Comparison of ENCODE assay signal across 23 cellular contexts in the genomic region with DNA sequence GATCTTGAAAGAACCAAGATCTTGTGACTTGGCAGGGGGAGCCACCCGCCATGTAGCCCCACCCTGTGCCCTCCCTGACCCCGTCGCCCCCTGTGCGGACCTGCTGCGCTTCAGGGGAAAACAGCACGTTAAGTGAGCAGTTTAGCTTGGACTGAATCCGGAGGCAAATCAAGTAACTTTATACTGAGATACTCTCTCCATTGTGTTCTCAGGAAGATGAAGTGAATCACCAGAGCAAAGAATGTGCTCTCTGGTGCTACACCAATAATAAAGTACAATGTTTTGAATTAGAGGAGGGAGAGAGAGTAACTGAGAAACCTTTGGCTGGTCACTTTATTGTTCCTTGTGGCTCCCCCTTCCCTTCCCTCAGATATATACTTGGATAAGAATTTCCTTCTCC.
DNase-seq lines count a peak whose midpoint lies in the region; ATAC-seq and TF ChIP-seq lines count a peak whose summit lies in the region.
"Had no signal": no experiment of that assay in that cellular context is flagged by ENCODE, and none has a peak within 500 bp of the region (broad histone marks: within the 10 kb centered on the region; RNA-seq: fewer than 3 reads in every experiment).

No MANE protein-coding gene starts in this region.

- no peaks in the 10 kb centered on the region for H3K9me2 ChIP-seq in PC-3 (replicated peaks; ENCODE audit: low read length)

- no peak overlapping the region for H3K4me2 ChIP-seq in PC-3 (ENCODE audit: low read length)
- no peak overlapping the region for H3K4me2 ChIP-seq in neuronal stem cell (ENCODE audit: insufficient read depth, low read length, poor library complexity, severe bottlenecking)
- H3K4me2 ChIP-seq: PC-9 had no signal

- TF ChIP-seq CTCF in PC-3 (conservative IDR thresholded peaks at IDR 0.05; ENCODE audit: low read depth, low read length), result no peak
- TF ChIP-seq CTCF in fibroblast of mammary gland (conservative IDR thresholded peaks at IDR 0.05; ENCODE audit: control insufficient read depth, insufficient read depth, low read depth, low read length), result no peak

- CTCF ChIA-PET in PC-3 (lab: Charles Lee), result no interaction called here

- H2BK5ac ChIP-seq in neuronal stem cell (ENCODE audit: low read length), result no peak overlapping the region

- H3K4me1 ChIP-seq in PC-3 (ENCODE audit: insufficient read depth, low read length) (no peaks in the 10 kb centered on the region), neuronal stem cell (ENCODE audit: control insufficient read depth in 2 of 2, insufficient read depth in 1 of 2, low read depth in 1 of 2, low read length in 2 of 2) (peaks cover 0 to 2% of the 10 kb centered on the region in 2 donors)
- H3K4me1 ChIP-seq: sigmoid colon, stomach, upper lobe of right lung had no signal

- H4K91ac ChIP-seq in neuronal stem cell (ENCODE audit: low read depth, low read length, poor library complexity), result no peak overlapping the region

- no peak overlapping the region for H4K8ac ChIP-seq in neuronal stem cell (ENCODE audit: low read depth, low read length)

- H3K9ac ChIP-seq in PC-3 (ENCODE audit: low read length), result no peak overlapping the region
- H3K9ac ChIP-seq in neuronal stem cell (ENCODE audit: low read depth, low read length, poor library complexity), result no peak overlapping the region

- no peak overlapping the region for H3K4me3 ChIP-seq in PC-3 (ENCODE audit: low read length)
- H3K4me3 ChIP-seq in fibroblast of mammary gland (ENCODE audit: control insufficient read depth, low read depth, low read length), result no peak overlapping the region
- H3K4me3 ChIP-seq in neuronal stem cell (ENCODE audit: low read length in 2 of 2), result no peak overlapping the region
- H3K4me3 ChIP-seq: mucosa of descending colon, PC-9, sigmoid colon, stomach, upper lobe of right lung had no signal

- H3F3A ChIP-seq in PC-3 (ENCODE audit: low read length, unreplicated experiment), result no peaks in the 10 kb centered on the region

- no peaks in the 10 kb centered on the region for H3K36me3 ChIP-seq in PC-3 (ENCODE audit: low read depth, low read length)
- no peaks in the 10 kb centered on the region for H3K36me3 ChIP-seq in neuronal stem cell (replicated peaks in 1 of 2; ENCODE audit: control insufficient read depth in 2 of 2, insufficient read depth in 2 of 2, low read length in 2 of 2)
- H3K36me3 ChIP-seq: sigmoid colon, stomach, upper lobe of right lung had no signal

- H2BK15ac ChIP-seq in neuronal stem cell (ENCODE audit: low read length), result no peak overlapping the region

- H3K9me3 Mint-ChIP-seq in activated CD4-positive, alpha-beta T cell treated with anti-CD3 and anti-CD28 coated beads, Interleukin-2, amount 10 ng/mL, durations not matched to agents 24 days and 14 days, result no peaks in the 10 kb centered on the region
- H3K9me3 Mint-ChIP-seq: activated T-helper 2 cell treated with anti-CD3 and anti-CD28 coated beads, Interferon-gamma antibody, Interleukin-2, Interleukin-4, amounts not matched to agents 10 μg/mL and 5 μg/mL and 100 μg/mL, durations not matched to agents 14 hours and 24 hours and 36 hours had no signal

- no TSS peak for BruUV-seq in PC-3 (replicated peaks; lab: Mats Ljungman, UMichigan)

- H2AFZ ChIP-seq in PC-3 (ENCODE audit: low read length) (no peak overlapping the region), neuronal stem cell (ENCODE audit: low read length) (no peak overlapping the region)
- H2AFZ ChIP-seq: PC-9 had no signal

- no peaks in the 10 kb centered on the region for H4K20me1 ChIP-seq in PC-3 (ENCODE audit: low read length)

- H3K18ac ChIP-seq in neuronal stem cell (ENCODE audit: low read length), result peak overlapping the region; percentile 25

- no peak overlapping the region for H2AK5ac ChIP-seq in neuronal stem cell (ENCODE audit: low read depth, low read length)

- no peak overlapping the region for H3K14ac ChIP-seq in neuronal stem cell (ENCODE audit: low read length)

- POLR2A ChIA-PET in PC-3 (lab: Charles Lee; ENCODE audit: unreplicated experiment), result no interaction called here

- H3K27me3 ChIP-seq in PC-3 (ENCODE audit: low read length) (peaks cover 5% of the 10 kb centered on the region; the same call in 1 of the 2 replicates), neuronal stem cell (ENCODE audit: control insufficient read depth in 3 of 3, insufficient read depth in 3 of 3, low read depth in 1 of 3, low read length in 3 of 3) (peaks cover 0 to 15% (median 0%) of the 10 kb centered on the region in 3 experiments)
- H3K27me3 ChIP-seq: sigmoid colon, stomach, upper lobe of right lung had no signal

- no peaks in the 10 kb centered on the region for H3K79me1 ChIP-seq in neuronal stem cell (ENCODE audit: low read depth, low read length)

- no peak overlapping the region for H3K23ac ChIP-seq in neuronal stem cell (ENCODE audit: low read depth, low read length, poor library complexity)

- no peak overlapping the region for H2BK120ac ChIP-seq in neuronal stem cell (ENCODE audit: low read depth, low read length)

- H3K4ac ChIP-seq in neuronal stem cell (ENCODE audit: low read length), result no peak overlapping the region

- DNase-seq in AG20443 (ENCODE audit: low spot score), result peak; percentile 59
- DNase-seq in PC-3, result peak; percentile 9
- DNase-seq in fibroblast of mammary gland (ENCODE audit: low read depth), result peak; percentile 12
- DNase-seq in neuronal stem cell (ENCODE audit: low spot score), result no peak
- DNase-seq in stimulated activated CD4-positive, alpha-beta T cell treated with anti-CD3 and anti-CD28 coated beads, Interleukin-12 subunit alpha, Interleukin-12 subunit beta, amount 100 ng/mL, for 4 hours, result no peak
- DNase-seq in NCI-H2107 (lab: John Stamatoyannopoulos, UW), result no peak
- DNase-seq in activated CD8-positive, alpha-beta memory T cell treated with anti-CD3 and anti-CD28 coated beads for 24 hours, result no peak
- no peak for DNase-seq in activated CD4-positive, alpha-beta T cell treated with anti-CD3 and anti-CD28 coated beads, Interleukin-2, amount 10 ng/mL, durations not matched to agents 24 days and 14 days
- DNase-seq: activated CD4-positive, alpha-beta T cell treated with anti-CD3 and anti-CD28 coated beads for 1 hour; activated CD8-positive, alpha-beta memory T cell treated with anti-CD3 and anti-CD28 coated beads, Interleukin-2, amount 10 ng/mL, durations not matched to agents 7 days and 5 days; activated naive CD8-positive, alpha-beta T cell treated with anti-CD3 and anti-CD28 coated beads, Interleukin-2, amount 50 U/mL, for 24 hours; caudate nucleus; mucosa of descending colon; NCI-H1436 treated with DMSO at 0.1 percent for 48 hours; NCI-H748 treated with DMSO at 0.1 percent for 48 hours; PC-9; sigmoid colon; stimulated activated CD4-positive, alpha-beta T cell treated with anti-CD3 and anti-CD28 coated beads, Interleukin-2, amount 100 ng/mL, for 48 hours; stomach; T1000; upper lobe of right lung had no signal

- no peak overlapping the region for H3K27ac Mint-ChIP-seq in activated CD4-positive, alpha-beta T cell treated with anti-CD3 and anti-CD28 coated beads, Interleukin-2, amount 10 ng/mL, durations not matched to agents 24 days and 14 days
- H3K27ac Mint-ChIP-seq: activated CD8-positive, alpha-beta memory T cell treated with anti-CD3 and anti-CD28 coated beads, Interleukin-2, amount 10 ng/mL, durations not matched to agents 7 days and 5 days; activated naive CD8-positive, alpha-beta T cell treated with anti-CD3 and anti-CD28 coated beads, Interleukin-2, amount 50 U/mL, for 24 hours; activated T-helper 2 cell treated with anti-CD3 and anti-CD28 coated beads, Interferon-gamma antibody, Interleukin-2, Interleukin-4, amounts not matched to agents 10 μg/mL and 5 μg/mL and 100 μg/mL, durations not matched to agents 14 hours and 24 hours and 36 hours; B cell had no signal

- intact Hi-C loops in PC-3 (cut with micrococcal nuclease), result no loop called here
- intact Hi-C loops in activated CD4-positive, alpha-beta T cell treated with anti-CD3 and anti-CD28 coated beads, Interleukin-2, amount 10 ng/mL, durations not matched to agents 24 days and 14 days (cut with micrococcal nuclease), result no loop called here

- H2BK12ac ChIP-seq in neuronal stem cell (ENCODE audit: low read length), result no peak overlapping the region

- WGBS in neuronal stem cell (ENCODE audit: extremely low coverage in 2 of 2, insufficient read length in 2 of 2, insufficient replicate concordance in 1 of 2), 2 donors, result no CpG with 5 or more reads among the region's 7 CpGs

- no peaks in the 10 kb centered on the region for H3K36me3 Mint-ChIP-seq in activated CD4-positive, alpha-beta T cell treated with anti-CD3 and anti-CD28 coated beads, Interleukin-2, amount 10 ng/mL, durations not matched to agents 24 days and 14 days (ENCODE audit: low read depth)
- H3K36me3 Mint-ChIP-seq: activated CD8-positive, alpha-beta memory T cell treated with anti-CD3 and anti-CD28 coated beads, Interleukin-2, amount 10 ng/mL, durations not matched to agents 7 days and 5 days had no signal

- no peak for ATAC-seq in PC-3
- ATAC-seq: activated CD8-positive, alpha-beta memory T cell treated with anti-CD3 and anti-CD28 coated beads, Interleukin-2, amount 10 ng/mL, durations not matched to agents 7 days and 5 days; activated naive CD8-positive, alpha-beta T cell treated with anti-CD3 and anti-CD28 coated beads, Interleukin-2, amount 50 U/mL, for 24 hours; mucosa of descending colon; upper lobe of right lung had no signal

- H3K27ac ChIP-seq in PC-3 (ENCODE audit: low read length) (no peak overlapping the region), neuronal stem cell (replicated peaks; ENCODE audit: low read length) (no peak overlapping the region)
- H3K27ac ChIP-seq: PC-9, upper lobe of right lung had no signal

- H3K27me3 Mint-ChIP-seq in activated CD4-positive, alpha-beta T cell treated with anti-CD3 and anti-CD28 coated beads, Interleukin-2, amount 10 ng/mL, durations not matched to agents 24 days and 14 days, result no peaks in the 10 kb centered on the region

- H3K79me2 ChIP-seq in PC-3 (ENCODE audit: low read length), result no peaks in the 10 kb centered on the region

- H3K9me3 ChIP-seq in PC-3 (ENCODE audit: low read length) (no peaks in the 10 kb centered on the region), neuronal stem cell (replicated peaks in 1 of 2; ENCODE audit: control insufficient read depth in 2 of 2, insufficient read depth in 1 of 2, low read depth in 1 of 2, low read length in 2 of 2) (no peaks in the 10 kb centered on the region)
- H3K9me3 ChIP-seq: mucosa of descending colon, sigmoid colon, stomach, upper lobe of right lung had no signal

- no peak overlapping the region for H3K4me3 Mint-ChIP-seq in activated CD4-positive, alpha-beta T cell treated with anti-CD3 and anti-CD28 coated beads, Interleukin-2, amount 10 ng/mL, durations not matched to agents 24 days and 14 days
- H3K4me3 Mint-ChIP-seq: activated CD8-positive, alpha-beta memory T cell treated with anti-CD3 and anti-CD28 coated beads, Interleukin-2, amount 10 ng/mL, durations not matched to agents 7 days and 5 days; activated naive CD8-positive, alpha-beta T cell treated with anti-CD3 and anti-CD28 coated beads, Interleukin-2, amount 50 U/mL, for 24 hours; B cell had no signal

- no peaks in the 10 kb centered on the region for H3K4me1 Mint-ChIP-seq in activated CD4-positive, alpha-beta T cell treated with anti-CD3 and anti-CD28 coated beads, Interleukin-2, amount 10 ng/mL, durations not matched to agents 24 days and 14 days
- H3K4me1 Mint-ChIP-seq: activated CD8-positive, alpha-beta memory T cell treated with anti-CD3 and anti-CD28 coated beads, Interleukin-2, amount 10 ng/mL, durations not matched to agents 7 days and 5 days; activated naive CD8-positive, alpha-beta T cell treated with anti-CD3 and anti-CD28 coated beads, Interleukin-2, amount 50 U/mL, for 24 hours; B cell had no signal

Comparison
In these comparisons a context has a peak if more than half of its experiments do, and no peak if none do; other contexts are left out.
1. DNase-seq: peak in AG20443 (single experiment), PC-3 (single experiment) and fibroblast of mammary gland (single experiment); none in neuronal stem cell (single experiment), stimulated activated CD4-positive, alpha-beta T cell treated with anti-CD3 and anti-CD28 coated beads, Interleukin-12 subunit alpha, Interleukin-12 subunit beta, amount 100 ng/mL, for 4 hours (single experiment), NCI-H2107 (single experiment), activated CD8-positive, alpha-beta memory T cell treated with anti-CD3 and anti-CD28 coated beads for 24 hours (single experiment) and activated CD4-positive, alpha-beta T cell treated with anti-CD3 and anti-CD28 coated beads, Interleukin-2, amount 10 ng/mL, durations not matched to agents 24 days and 14 days (single experiment).